ENCODE assay signal across 17 cellular contexts in genomic region chr1:94440088-94440487, GRCh38. TPM values are rescaled to one million over a fixed set of nuclear protein-coding genes. Genes with fewer than 3 reads are reported as not detected.
DNase-seq lines count a peak whose midpoint lies in the region; ATAC-seq and TF ChIP-seq lines count a peak whose summit lies in the region.
"Had no signal": no experiment of that assay in that cellular context is flagged by ENCODE, and none has a peak within 500 bp of the region (broad histone marks: within the 10 kb centered on the region; RNA-seq: fewer than 3 reads in every experiment).

No MANE protein-coding gene starts in this region.

- no peak for DNase-seq in OCI-LY7 (ENCODE audit: low spot score)
- DNase-seq in hepatocyte (ENCODE audit: low spot score) = no peak
- no peak for DNase-seq in smooth muscle cell (lab: John Stamatoyannopoulos, UW; ENCODE audit: unreplicated experiment)
- no peak for DNase-seq in omental fat pad (ENCODE audit: low spot score)
- no peak for DNase-seq in G401 (ENCODE audit: low spot score)
- DNase-seq: KG1, NCI-H1092 treated with DMSO at 0.1 percent for 48 hours, NCI-H1694 treated with DMSO at 0.1 percent for 48 hours, NCI-H446, NCI-H748 treated with DMSO at 0.1 percent for 48 hours, Peyer's patch, SHP77 had no signal

- no peak overlapping the region for H3K9ac ChIP-seq in smooth muscle cell (ENCODE audit: low read depth)
- H3K9ac ChIP-seq: BLaER1 treated with 17β-estradiol and CSF1 and Interleukin-3, amounts not matched to agents 10 nM and 100 nM had no signal

- no peaks in the 10 kb centered on the region for H3K9me2 ChIP-seq in DOHH2 (replicated peaks; ENCODE audit: control insufficient read depth, low read length)
- H3K9me2 ChIP-seq in OCI-LY7 (ENCODE audit: insufficient read depth, low read length) = no peaks in the 10 kb centered on the region
- H3K9me2 ChIP-seq in hepatocyte (replicated peaks; ENCODE audit: insufficient read depth) = no peaks in the 10 kb centered on the region

- no peak overlapping the region for H3K4me3 ChIP-seq in DOHH2 (ENCODE audit: low read length)
- H3K4me3 ChIP-seq in OCI-LY7 (ENCODE audit: low read depth, low read length, poor library complexity, severe bottlenecking) = no peak overlapping the region
- H3K4me3 ChIP-seq in hepatocyte = no peak overlapping the region
- H3K4me3 ChIP-seq in smooth muscle cell = no peak overlapping the region
- H3K4me3 ChIP-seq: BLaER1 treated with 17β-estradiol and CSF1 and Interleukin-3, amounts not matched to agents 10 nM and 100 nM; GM12878; GM23338; Peyer's patch had no signal

- H3K27ac ChIP-seq in DOHH2 (ENCODE audit: low read depth, low read length) = no peak overlapping the region
- no peak overlapping the region for H3K27ac ChIP-seq in OCI-LY7 (ENCODE audit: low read depth, low read length, poor library complexity, severe bottlenecking)
- H3K27ac ChIP-seq in hepatocyte = no peak overlapping the region
- no peak overlapping the region for H3K27ac ChIP-seq in smooth muscle cell (ENCODE audit: low read depth)
- H3K27ac ChIP-seq: BLaER1 treated with 17β-estradiol and CSF1 and Interleukin-3, amounts not matched to agents 10 nM and 100 nM; Peyer's patch had no signal

- CTCF ChIA-PET in OCI-LY7 (lab: Charles Lee; ENCODE audit: unreplicated experiment) = no interaction called here

- peaks cover 29% of the 10 kb centered on the region; the same call in 1 of the 2 replicates for H3K9me3 ChIP-seq in DOHH2 (ENCODE audit: control insufficient read depth, insufficient read depth, low read length)
- H3K9me3 ChIP-seq in OCI-LY7 (ENCODE audit: low read length) = peaks cover 40% of the 10 kb centered on the region
- peaks cover 22% of the 10 kb centered on the region for H3K9me3 ChIP-seq in hepatocyte (ENCODE audit: low read depth)
- H3K9me3 ChIP-seq in smooth muscle cell (replicated peaks; ENCODE audit: low read depth) = peaks cover 13% of the 10 kb centered on the region

- WGBS in hepatocyte (ENCODE audit: low lambda C conversion rate, missing lambda C conversion rate) = 100% methylated on average over 1 of the region's 1 CpG
- WGBS in smooth muscle cell (ENCODE audit: low lambda C conversion rate) = 100% methylated on average over 1 of the region's 1 CpG

- H2AFZ ChIP-seq in OCI-LY7 (ENCODE audit: low read length) (no peak overlapping the region), hepatocyte (no peak overlapping the region), smooth muscle cell (ENCODE audit: low read depth) (no peak overlapping the region)
- H2AFZ ChIP-seq: GM23338 had no signal

- intact Hi-C loops in OCI-LY7 (cut with micrococcal nuclease; ENCODE audit: unreplicated experiment) = no loop called here

- no peaks in the 10 kb centered on the region for H3K4me1 ChIP-seq in DOHH2 (ENCODE audit: control insufficient read depth, low read length)
- no peaks in the 10 kb centered on the region for H3K4me1 ChIP-seq in OCI-LY7 (ENCODE audit: insufficient read depth, low read length, poor library complexity, severe bottlenecking)
- H3K4me1 ChIP-seq in hepatocyte (ENCODE audit: insufficient read depth) = no peaks in the 10 kb centered on the region
- no peaks in the 10 kb centered on the region for H3K4me1 ChIP-seq in smooth muscle cell (ENCODE audit: low read depth)
- H3K4me1 ChIP-seq: BLaER1 treated with 17β-estradiol and CSF1 and Interleukin-3, amounts not matched to agents 10 nM and 100 nM had no signal

- no peaks in the 10 kb centered on the region for H3K36me3 ChIP-seq in DOHH2 (ENCODE audit: control insufficient read depth, low read length)
- no peaks in the 10 kb centered on the region for H3K36me3 ChIP-seq in OCI-LY7 (ENCODE audit: insufficient read depth, low read length)
- H3K36me3 ChIP-seq in hepatocyte (replicated peaks; ENCODE audit: insufficient read depth, low read depth) = no peaks in the 10 kb centered on the region
- no peaks in the 10 kb centered on the region for H3K36me3 ChIP-seq in smooth muscle cell (ENCODE audit: low read depth)
- H3K36me3 ChIP-seq: Peyer's patch had no signal

- peaks cover 92% of the 10 kb centered on the region for H3K79me2 ChIP-seq in DOHH2 (ENCODE audit: control insufficient read depth, low read length)
- H3K79me2 ChIP-seq in OCI-LY7 (ENCODE audit: insufficient read depth, low read depth, low read length) = peaks cover 39% of the 10 kb centered on the region
- peaks cover 93% of the 10 kb centered on the region for H3K79me2 ChIP-seq in hepatocyte
- H3K79me2 ChIP-seq in smooth muscle cell (ENCODE audit: low read depth) = peaks cover 95% of the 10 kb centered on the region

- TF ChIP-seq CTCF in DOHH2 (IDR thresholded peaks at IDR 0.05; ENCODE audit: low read depth, low read length, poor library complexity, severe bottlenecking) (peak; percentile 32), OCI-LY7 (conservative IDR thresholded peaks at IDR 0.05; ENCODE audit: low read length) (peak; percentile 50), hepatocyte (IDR thresholded peaks at IDR 0.05; ENCODE audit: poor library complexity) (peak; percentile 2), smooth muscle cell (IDR thresholded peaks at IDR 0.05; ENCODE audit: borderline replicate concordance, insufficient read depth, poor library complexity, severe bottlenecking) (peak; percentile 9), omental fat pad (IDR thresholded peaks at IDR 0.05) (no peak)

- in situ Hi-C loops in G401 (cut with HindIII; ENCODE audit: low sequenced_read_pairs) = no loop called here

- POLR2A ChIA-PET in OCI-LY7 (lab: Charles Lee) = interaction anchor here (1.1 kb wide), 1 partner anchor 10 kb away, joined by 3 read pairs; no protein-coding TSS in a partner anchor

- no peaks in the 10 kb centered on the region for H4K20me1 ChIP-seq in DOHH2 (ENCODE audit: control insufficient read depth, insufficient read depth, low read depth, low read length)
- no peaks in the 10 kb centered on the region for H4K20me1 ChIP-seq in OCI-LY7 (ENCODE audit: insufficient read depth, low read length)
- H4K20me1 ChIP-seq in hepatocyte (ENCODE audit: insufficient read depth, poor library complexity, severe bottlenecking) = peaks cover 17% of the 10 kb centered on the region
- H4K20me1 ChIP-seq in smooth muscle cell (ENCODE audit: low read depth) = peaks cover 20% of the 10 kb centered on the region
- H4K20me1 ChIP-seq: BLaER1 treated with 17β-estradiol and CSF1 and Interleukin-3, amounts not matched to agents 10 nM and 100 nM had no signal

- no peak for ATAC-seq in HG03175 (IDR thresholded peaks at IDR 0.05; ENCODE audit: unreplicated experiment)
- no peak for ATAC-seq in omental fat pad (ENCODE audit: low FRiP score)
- ATAC-seq: GM12878, GM23338 had no signal

- BruUV-seq in OCI-LY7 (replicated peaks; lab: Mats Ljungman, UMichigan) = no TSS peak

- H3F3A ChIP-seq in DOHH2 (ENCODE audit: control insufficient read depth, insufficient read depth) = no peaks in the 10 kb centered on the region
- H3F3A ChIP-seq in smooth muscle cell (ENCODE audit: low read depth) = no peaks in the 10 kb centered on the region

- H3K27me3 ChIP-seq in DOHH2 (ENCODE audit: control insufficient read depth, low read length) (no peaks in the 10 kb centered on the region), hepatocyte (no peaks in the 10 kb centered on the region), smooth muscle cell (ENCODE audit: low read depth) (no peaks in the 10 kb centered on the region)
- H3K27me3 ChIP-seq: BLaER1 treated with 17β-estradiol and CSF1 and Interleukin-3, amounts not matched to agents 10 nM and 100 nM; Peyer's patch had no signal

- H3K4me2 ChIP-seq in DOHH2 (ENCODE audit: low read length) (no peak overlapping the region), OCI-LY7 (ENCODE audit: low read length) (no peak overlapping the region), hepatocyte (no peak overlapping the region), smooth muscle cell (no peak overlapping the region)
- H3K4me2 ChIP-seq: BLaER1 treated with 17β-estradiol and CSF1 and Interleukin-3, amounts not matched to agents 10 nM and 100 nM; GM23338 had no signal

RNA-seq across cellular contexts. Expression of gene ABCD3, which starts 21.9 kb away (rescaled TPM):
- 18.3 and 21.1 TPM in 2 replicates for total RNA-seq in OCI-LY7 (2014; rRNA removed; shearing (Covaris generic))
- total RNA-seq in OCI-LY7 (2022) (33.8 and 36.5 TPM in 2 replicates), hepatocyte (76.2 and 96.4 TPM in 2 replicates), smooth muscle cell (42.4 and 61.8 TPM in 2 replicates), omental fat pad (10 to 100 TPM; 18.5 to 43.5 (median 23.4) TPM)
- polyA plus RNA-seq in hepatocyte (42.2 and 50.7 TPM in 2 replicates), smooth muscle cell (22.5 and 23.2 TPM in 2 replicates)
- total RNA-seq in G401 (2014; rRNA removed; shearing (Covaris generic)) = 21.9 and 23.6 TPM in 2 replicates

Comparison
In these comparisons a context has a peak if more than half of its experiments do, and no peak if none do; other contexts are left out.
1. CTCF ChIP-seq: peak in DOHH2 (single experiment), OCI-LY7 (single experiment), hepatocyte (single experiment) and smooth muscle cell (single experiment); none in omental fat pad (0 of 3).